1 cellular context compared by ENCODE assay signal in genomic region chr5:132830436-132831094, GRCh38.
A peak's percentile ranks its signal among the peaks of the same experiment; 100 is the strongest.
TF ChIP-seq lines count a peak whose summit lies in the region.

A gene with protein sequence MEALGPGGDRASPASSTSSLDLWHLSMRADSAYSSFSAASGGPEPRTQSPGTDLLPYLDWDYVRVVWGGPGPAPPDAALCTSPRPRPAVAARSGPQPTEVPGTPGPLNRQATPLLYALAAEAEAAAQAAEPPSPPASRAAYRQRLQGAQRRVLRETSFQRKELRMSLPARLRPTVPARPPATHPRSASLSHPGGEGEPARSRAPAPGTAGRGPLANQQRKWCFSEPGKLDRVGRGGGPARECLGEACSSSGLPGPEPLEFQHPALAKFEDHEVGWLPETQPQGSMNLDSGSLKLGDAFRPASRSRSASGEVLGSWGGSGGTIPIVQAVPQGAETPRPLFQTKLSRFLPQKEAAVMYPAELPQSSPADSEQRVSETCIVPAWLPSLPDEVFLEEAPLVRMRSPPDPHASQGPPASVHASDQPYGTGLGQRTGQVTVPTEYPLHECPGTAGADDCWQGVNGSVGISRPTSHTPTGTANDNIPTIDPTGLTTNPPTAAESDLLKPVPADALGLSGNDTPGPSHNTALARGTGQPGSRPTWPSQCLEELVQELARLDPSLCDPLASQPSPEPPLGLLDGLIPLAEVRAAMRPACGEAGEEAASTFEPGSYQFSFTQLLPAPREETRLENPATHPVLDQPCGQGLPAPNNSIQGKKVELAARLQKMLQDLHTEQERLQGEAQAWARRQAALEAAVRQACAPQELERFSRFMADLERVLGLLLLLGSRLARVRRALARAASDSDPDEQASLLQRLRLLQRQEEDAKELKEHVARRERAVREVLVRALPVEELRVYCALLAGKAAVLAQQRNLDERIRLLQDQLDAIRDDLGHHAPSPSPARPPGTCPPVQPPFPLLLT (minus strand): TSS chr5:132830647. CDS start chr5:132826140, 4,507 bp downstream.

TF ChIP-seq in GM23338, 12 proteins besides CTCF, POLR2A, EP300 and RAD21:
- TF ChIP-seq STAT1 (IDR thresholded peaks at IDR 0.05; ENCODE audit: unreplicated experiment) (no peak), JUNB (IDR thresholded peaks at IDR 0.05; ENCODE audit: unreplicated experiment) (no peak), EZH2phosphoT487 (IDR thresholded peaks at IDR 0.05; ENCODE audit: unreplicated experiment) (no peak), REST (IDR thresholded peaks at IDR 0.05; ENCODE audit: unreplicated experiment) (no peak), CREB1 (CRISPR knock-in tag; IDR thresholded peaks at IDR 0.05; ENCODE audit: low read depth) (peak; percentile 25; the same call in 1 of the 2 replicates), NANOG (IDR thresholded peaks at IDR 0.05; ENCODE audit: borderline replicate concordance) (no peak), ZNF331 (CRISPR knock-in tag; IDR thresholded peaks at IDR 0.05; ENCODE audit: low read depth) (no peak), ETS1 (IDR thresholded peaks at IDR 0.05) (no peak), ZNF114 (CRISPR knock-in tag; IDR thresholded peaks at IDR 0.05) (no peak), POLR2AphosphoS5 (IDR thresholded peaks at IDR 0.05; ENCODE audit: low read depth) (peak; percentile 63; the same call in 1 of the 2 replicates), EZH2 (IDR thresholded peaks at IDR 0.05; ENCODE audit: low read depth, unreplicated experiment) (no peak)
- TF ChIP-seq, protein P1, sequence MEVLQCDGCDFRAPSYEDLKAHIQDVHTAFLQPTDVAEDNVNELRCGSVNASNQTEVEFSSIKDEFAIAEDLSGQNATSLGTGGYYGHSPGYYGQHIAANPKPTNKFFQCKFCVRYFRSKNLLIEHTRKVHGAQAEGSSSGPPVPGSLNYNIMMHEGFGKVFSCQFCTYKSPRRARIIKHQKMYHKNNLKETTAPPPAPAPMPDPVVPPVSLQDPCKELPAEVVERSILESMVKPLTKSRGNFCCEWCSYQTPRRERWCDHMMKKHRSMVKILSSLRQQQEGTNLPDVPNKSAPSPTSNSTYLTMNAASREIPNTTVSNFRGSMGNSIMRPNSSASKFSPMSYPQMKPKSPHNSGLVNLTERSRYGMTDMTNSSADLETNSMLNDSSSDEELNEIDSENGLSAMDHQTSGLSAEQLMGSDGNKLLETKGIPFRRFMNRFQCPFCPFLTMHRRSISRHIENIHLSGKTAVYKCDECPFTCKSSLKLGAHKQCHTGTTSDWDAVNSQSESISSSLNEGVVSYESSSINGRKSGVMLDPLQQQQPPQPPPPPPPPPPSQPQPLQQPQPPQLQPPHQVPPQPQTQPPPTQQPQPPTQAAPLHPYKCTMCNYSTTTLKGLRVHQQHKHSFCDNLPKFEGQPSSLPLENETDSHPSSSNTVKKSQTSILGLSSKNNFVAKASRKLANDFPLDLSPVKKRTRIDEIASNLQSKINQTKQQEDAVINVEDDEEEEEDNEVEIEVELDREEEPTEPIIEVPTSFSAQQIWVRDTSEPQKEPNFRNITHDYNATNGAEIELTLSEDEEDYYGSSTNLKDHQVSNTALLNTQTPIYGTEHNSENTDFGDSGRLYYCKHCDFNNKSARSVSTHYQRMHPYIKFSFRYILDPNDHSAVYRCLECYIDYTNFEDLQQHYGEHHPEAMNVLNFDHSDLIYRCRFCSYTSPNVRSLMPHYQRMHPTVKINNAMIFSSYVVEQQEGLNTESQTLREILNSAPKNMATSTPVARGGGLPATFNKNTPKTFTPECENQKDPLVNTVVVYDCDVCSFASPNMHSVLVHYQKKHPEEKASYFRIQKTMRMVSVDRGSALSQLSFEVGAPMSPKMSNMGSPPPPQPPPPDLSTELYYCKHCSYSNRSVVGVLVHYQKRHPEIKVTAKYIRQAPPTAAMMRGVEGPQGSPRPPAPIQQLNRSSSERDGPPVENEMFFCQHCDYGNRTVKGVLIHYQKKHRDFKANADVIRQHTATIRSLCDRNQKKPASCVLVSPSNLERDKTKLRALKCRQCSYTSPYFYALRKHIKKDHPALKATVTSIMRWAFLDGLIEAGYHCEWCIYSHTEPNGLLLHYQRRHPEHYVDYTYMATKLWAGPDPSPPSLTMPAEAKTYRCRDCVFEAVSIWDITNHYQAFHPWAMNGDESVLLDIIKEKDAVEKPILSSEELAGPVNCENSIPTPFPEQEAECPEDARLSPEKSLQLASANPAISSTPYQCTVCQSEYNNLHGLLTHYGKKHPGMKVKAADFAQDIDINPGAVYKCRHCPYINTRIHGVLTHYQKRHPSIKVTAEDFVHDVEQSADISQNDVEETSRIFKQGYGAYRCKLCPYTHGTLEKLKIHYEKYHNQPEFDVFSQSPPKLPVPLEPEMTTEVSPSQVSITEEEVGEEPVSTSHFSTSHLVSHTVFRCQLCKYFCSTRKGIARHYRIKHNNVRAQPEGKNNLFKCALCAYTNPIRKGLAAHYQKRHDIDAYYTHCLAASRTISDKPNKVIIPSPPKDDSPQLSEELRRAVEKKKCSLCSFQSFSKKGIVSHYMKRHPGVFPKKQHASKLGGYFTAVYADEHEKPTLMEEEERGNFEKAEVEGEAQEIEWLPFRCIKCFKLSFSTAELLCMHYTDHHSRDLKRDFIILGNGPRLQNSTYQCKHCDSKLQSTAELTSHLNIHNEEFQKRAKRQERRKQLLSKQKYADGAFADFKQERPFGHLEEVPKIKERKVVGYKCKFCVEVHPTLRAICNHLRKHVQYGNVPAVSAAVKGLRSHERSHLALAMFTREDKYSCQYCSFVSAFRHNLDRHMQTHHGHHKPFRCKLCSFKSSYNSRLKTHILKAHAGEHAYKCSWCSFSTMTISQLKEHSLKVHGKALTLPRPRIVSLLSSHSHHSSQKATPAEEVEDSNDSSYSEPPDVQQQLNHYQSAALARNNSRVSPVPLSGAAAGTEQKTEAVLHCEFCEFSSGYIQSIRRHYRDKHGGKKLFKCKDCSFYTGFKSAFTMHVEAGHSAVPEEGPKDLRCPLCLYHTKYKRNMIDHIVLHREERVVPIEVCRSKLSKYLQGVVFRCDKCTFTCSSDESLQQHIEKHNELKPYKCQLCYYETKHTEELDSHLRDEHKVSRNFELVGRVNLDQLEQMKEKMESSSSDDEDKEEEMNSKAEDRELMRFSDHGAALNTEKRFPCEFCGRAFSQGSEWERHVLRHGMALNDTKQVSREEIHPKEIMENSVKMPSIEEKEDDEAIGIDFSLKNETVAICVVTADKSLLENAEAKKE (CRISPR knock-in tag; IDR thresholded peaks at IDR 0.05) = no peak
TF ChIP-seq in GM23338: peak in this region for 2.
